Comparison of ENCODE assay signal across 8 cellular contexts in the genomic region with DNA sequence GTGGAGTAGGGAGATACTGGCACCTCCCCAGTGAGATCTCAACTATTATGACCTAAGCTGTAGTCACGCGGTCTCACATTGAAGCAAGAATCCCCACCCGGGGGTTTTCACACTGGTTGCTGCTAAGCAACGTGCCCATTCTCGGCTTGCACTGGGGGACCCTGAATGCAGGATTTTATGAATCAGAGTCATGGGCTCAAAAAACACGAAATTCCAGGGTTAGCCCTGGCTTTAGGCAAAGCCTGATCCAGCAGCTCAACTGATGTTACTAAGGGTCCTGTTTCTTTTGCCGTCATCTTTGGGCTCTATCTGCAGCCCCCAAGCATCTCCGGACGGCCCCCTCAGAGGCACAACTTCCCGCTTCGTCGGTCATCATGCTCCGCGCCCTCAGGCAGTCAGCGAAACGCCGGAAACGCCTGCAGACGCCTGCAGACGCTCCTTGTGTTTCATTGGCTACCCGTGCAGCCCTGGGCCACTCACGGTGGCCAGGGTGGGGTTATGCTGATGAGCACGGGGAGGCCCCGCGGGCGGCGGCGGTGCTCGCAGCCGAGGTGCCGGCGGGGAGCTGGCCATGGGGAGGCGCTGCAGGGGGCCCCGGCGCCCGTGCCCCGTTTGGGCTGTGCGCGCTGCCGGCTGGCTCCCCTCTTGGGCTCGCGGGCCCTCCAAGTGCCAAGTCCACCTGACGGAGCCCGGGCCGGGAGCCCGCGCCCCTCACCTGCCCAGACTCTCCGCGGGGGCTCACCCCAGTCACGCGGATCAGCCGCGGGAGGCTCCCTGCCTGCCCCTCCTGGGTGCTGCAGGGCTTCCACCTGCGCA. TPM values are rescaled to one million over a fixed set of nuclear protein-coding genes. Genes with fewer than 3 reads are reported as not detected.
DNase-seq lines count a peak whose midpoint lies in the region; TF ChIP-seq lines count a peak whose summit lies in the region.

No MANE protein-coding gene starts in this region.

- H3K36me3 ChIP-seq in HAP-1 (replicated peaks) (no peaks in the 10 kb centered on the region), thymus (ENCODE audit: control insufficient read depth, insufficient read depth) (no peaks in the 10 kb centered on the region)

- peak overlapping the region; percentile 80 for H3K27ac ChIP-seq in thymus (ENCODE audit: low read depth)

- DNase-seq in GF-D8 (lab: John Stamatoyannopoulos, UW) (peak; percentile 65), HAP-1 (ENCODE audit: low spot score in 2 of 2) (peak; percentile 87 to 93), M059J (ENCODE audit: low read depth) (peak; percentile 91), SIG-M5 treated with dmso at 0.1 percent for 504 hours (lab: John Stamatoyannopoulos, UW; ENCODE audit: unreplicated experiment) (peak; percentile 96), head of caudate nucleus (peak; percentile 66 to 92 (median 84)), osteocyte (ENCODE audit: extremely low spot score, unreplicated experiment) (no peak)
- DNase-seq in activated naive CD4-positive, alpha-beta T cell treated with anti-CD3 and anti-CD28 coated beads, Interleukin-2, amount 10 ng/mL, durations not matched to agents 7 days and 5 days = peak; percentile 96

- H3K9me3 ChIP-seq in HAP-1 = no peaks in the 10 kb centered on the region
- H3K9me3 ChIP-seq in thymus (ENCODE audit: control insufficient read depth) = no peaks in the 10 kb centered on the region

- intact Hi-C loops in head of caudate nucleus (cut with DNase I) = no loop called here

- in situ Hi-C loops in HAP-1 (cut with MboI; ENCODE audit: low sequenced_read_pairs) = no loop called here

- peak overlapping the region; percentile 34 for H3K4me3 ChIP-seq in HAP-1
- peak overlapping the region; percentile 60 for H3K4me3 ChIP-seq in thymus (ENCODE audit: low read length)

- no peaks in the 10 kb centered on the region for H3K9me3 Mint-ChIP-seq in activated naive CD4-positive, alpha-beta T cell treated with anti-CD3 and anti-CD28 coated beads, Interleukin-2, amount 10 ng/mL, durations not matched to agents 7 days and 5 days
- H3K9me3 Mint-ChIP-seq in osteocyte (ENCODE audit: unreplicated experiment) = no peaks in the 10 kb centered on the region

- CTCF ChIA-PET in activated naive CD4-positive, alpha-beta T cell treated with anti-CD3 and anti-CD28 coated beads, Interleukin-2, amount 10 ng/mL, durations not matched to agents 7 days and 5 days (lab: Charles Lee) = interaction anchor here (0.6 to 4.1 kb wide), 15 partner anchors 10 to 220 kb away, joined by 3 to 47 read pairs (median 5); no protein-coding TSS in a partner anchor

- peaks cover 1% of the 10 kb centered on the region for H3K36me3 Mint-ChIP-seq in activated naive CD4-positive, alpha-beta T cell treated with anti-CD3 and anti-CD28 coated beads, Interleukin-2, amount 10 ng/mL, durations not matched to agents 7 days and 5 days
- no peaks in the 10 kb centered on the region for H3K36me3 Mint-ChIP-seq in osteocyte (ENCODE audit: unreplicated experiment)

- H3K4me1 ChIP-seq in HAP-1 (peaks cover 8% of the 10 kb centered on the region), thymus (ENCODE audit: control insufficient read depth, insufficient read depth, low read length) (peaks cover 7% of the 10 kb centered on the region)

- WGBS in thymus = 4% methylated on average over 54 of the region's 54 CpGs

- peak overlapping the region; percentile 85 for H3K27ac Mint-ChIP-seq in activated naive CD4-positive, alpha-beta T cell treated with anti-CD3 and anti-CD28 coated beads, Interleukin-2, amount 10 ng/mL, durations not matched to agents 7 days and 5 days
- no peak overlapping the region for H3K27ac Mint-ChIP-seq in osteocyte (ENCODE audit: unreplicated experiment)

- peaks cover 38% of the 10 kb centered on the region for H3K27me3 Mint-ChIP-seq in activated naive CD4-positive, alpha-beta T cell treated with anti-CD3 and anti-CD28 coated beads, Interleukin-2, amount 10 ng/mL, durations not matched to agents 7 days and 5 days
- H3K27me3 Mint-ChIP-seq in osteocyte (ENCODE audit: unreplicated experiment) = peaks cover 29% of the 10 kb centered on the region

- H3K27me3 ChIP-seq in HAP-1 (ENCODE audit: low read depth) = no peaks in the 10 kb centered on the region
- H3K27me3 ChIP-seq in thymus (ENCODE audit: control insufficient read depth, insufficient read depth) = no peaks in the 10 kb centered on the region

- peak overlapping the region; percentile 72 for H3K4me3 Mint-ChIP-seq in activated naive CD4-positive, alpha-beta T cell treated with anti-CD3 and anti-CD28 coated beads, Interleukin-2, amount 10 ng/mL, durations not matched to agents 7 days and 5 days
- H3K4me3 Mint-ChIP-seq in osteocyte (ENCODE audit: unreplicated experiment) = peak overlapping the region; percentile 55

- TF ChIP-seq CTCF in osteocyte (IDR thresholded peaks at IDR 0.05) = peak; percentile 40

- peaks cover 27% of the 10 kb centered on the region for H3K4me1 Mint-ChIP-seq in activated naive CD4-positive, alpha-beta T cell treated with anti-CD3 and anti-CD28 coated beads, Interleukin-2, amount 10 ng/mL, durations not matched to agents 7 days and 5 days
- peaks cover 11% of the 10 kb centered on the region for H3K4me1 Mint-ChIP-seq in osteocyte (ENCODE audit: unreplicated experiment)

RNA-seq across cellular contexts. Expression of gene EFCC1, which starts 25.8 kb away (rescaled TPM):
- not detected in 2 replicates for total RNA-seq in M059J (2014; rRNA removed; shearing (Covaris generic))
- 0.13 TPM in 1 of 2 replicates, not detected in the other for total RNA-seq in osteocyte
- polyA plus RNA-seq in thymus = 1.5 TPM

RNA-seq across cellular contexts. Expression of gene CFAP92, which starts 33.1 kb away (rescaled TPM):
- 0.27 TPM in 1 of 2 replicates, not detected in the other for total RNA-seq in M059J (2014; rRNA removed; shearing (Covaris generic))
- total RNA-seq in osteocyte = 0.18 TPM in 1 of 2 replicates, not detected in the other
- 2.0 TPM for polyA plus RNA-seq in thymus

RNA-seq across cellular contexts. Expression of gene GP9, which starts 33.6 kb away (rescaled TPM):
- not detected in 2 replicates for total RNA-seq in M059J (2014; rRNA removed; shearing (Covaris generic))
- not detected in 2 replicates for total RNA-seq in osteocyte
- 0.02 TPM for polyA plus RNA-seq in thymus
